Comparison of ENCODE assay signal across 7 cellular contexts in genomic region chr16:53892155-53892554, GRCh38.
DNase-seq lines count a peak whose midpoint lies in the region; ATAC-seq and FAIRE-seq lines count a peak whose summit lies in the region.

No MANE protein-coding gene starts in this region.

- H3K4me3 ChIP-seq in small intestine (ENCODE audit: low read depth in 1 of 2, low read length in 2 of 2) = no peak overlapping the region

- no peak for FAIRE-seq in small intestine (lab: Jason Lieb, UNC)

- H3K27me3 ChIP-seq in small intestine (ENCODE audit: control insufficient read depth in 2 of 2, insufficient read depth in 2 of 2, low read length in 2 of 2) = no peaks in the 10 kb centered on the region

- H3K9me3 ChIP-seq in small intestine (ENCODE audit: control insufficient read depth, low read depth) = no peaks in the 10 kb centered on the region

- DNase-seq in GF-D8 (lab: John Stamatoyannopoulos, UW) (peak; percentile 12), KG1 (lab: John Stamatoyannopoulos, UW) (peak; percentile 22), RPMI7951 (ENCODE audit: low read depth) (peak; percentile 70), amygdala (lab: John Stamatoyannopoulos, UW) (peak in 39 of 56 donors; percentile 1 to 78 (median 24)), hepatic stellate cell (ENCODE audit: low spot score) (peak; percentile 29), small intestine (peak; percentile 60)

- no peak overlapping the region for H3K27ac ChIP-seq in small intestine (ENCODE audit: low read depth in 1 of 2, low read length in 1 of 2)

- no peak for ATAC-seq in GM21360 (IDR thresholded peaks at IDR 0.05; ENCODE audit: unreplicated experiment)

- H3K36me3 ChIP-seq in small intestine (ENCODE audit: control insufficient read depth in 2 of 2, insufficient read depth in 2 of 2, low read length in 2 of 2) = peaks cover 0 to 4% of the 10 kb centered on the region in 2 donors

- peaks cover 0 to 3% of the 10 kb centered on the region in 2 donors for H3K4me1 ChIP-seq in small intestine (ENCODE audit: control insufficient read depth in 2 of 2, insufficient read depth in 1 of 2, low read depth in 1 of 2, low read length in 1 of 2)

- 10 to 15% (median 12%) methylated on average over 3 of the region's 3 CpGs for whole genome bisulfite sequencing in small intestine, 3 donors

Comparison
In these comparisons a context has a peak if more than half of its experiments do, and no peak if none do; other contexts are left out.
1. DNase-seq: peak in every context shown above with its lines; median percentile 70 in RPMI7951; 60 in small intestine; 29 in hepatic stellate cell; 24 in amygdala; 22 in KG1; 12 in GF-D8.